Comparison of ENCODE assay signal across 8 cellular contexts in the genomic region with DNA sequence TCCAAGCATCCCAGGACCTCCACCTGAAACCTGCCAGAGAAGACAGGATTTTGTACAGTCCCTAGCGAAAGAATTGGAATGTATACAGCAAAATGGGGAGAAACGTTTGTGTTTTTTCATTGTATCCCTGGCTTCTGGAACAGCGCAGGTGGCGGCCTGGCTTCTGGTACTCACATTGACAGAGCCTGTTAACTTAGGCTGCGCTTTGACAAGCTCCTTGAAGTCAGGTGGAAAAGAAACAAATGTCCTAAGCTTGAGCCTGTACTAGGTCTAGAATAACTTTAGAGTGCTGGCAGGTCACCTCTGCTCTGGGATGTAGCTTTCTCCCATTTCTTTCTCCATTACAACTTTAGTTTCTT.
A peak's percentile ranks its signal among the peaks of the same experiment; 100 is the strongest.
DNase-seq lines count a peak whose midpoint lies in the region; ATAC-seq, FAIRE-seq and TF ChIP-seq lines count a peak whose summit lies in the region.

No MANE protein-coding gene starts in this region.

- no peak overlapping the region for H3K4me3 ChIP-seq in liver (ENCODE audit: low read depth in 1 of 3, low read length in 3 of 3)
- peak overlapping the region in 1 of 8 donors; percentile 67 for H3K4me3 ChIP-seq in spleen

- H3K4me1 ChIP-seq in liver (ENCODE audit: control insufficient read depth in 4 of 4, insufficient read depth in 4 of 4, low read length in 3 of 4) (peaks cover 2 to 24% (median 17%) of the 10 kb centered on the region in 4 donors), spleen (peaks cover 18 to 39% (median 23%) of the 10 kb centered on the region in 6 donors)

- TF ChIP-seq RAD21 in liver (IDR thresholded peaks at IDR 0.05): no peak

- ATAC-seq in HG02623 (IDR thresholded peaks at IDR 0.05; ENCODE audit: unreplicated experiment): no peak

- TF ChIP-seq CTCF in liver (IDR thresholded peaks at IDR 0.05; ENCODE audit: low read depth, low read length, missing input control) (no peak), spleen (IDR thresholded peaks at IDR 0.05 in 8 of 11, conservative IDR thresholded peaks at IDR 0.05 in 3 of 11) (no peak)

- intact Hi-C loops in spleen (cut with DNase I; ENCODE audit: low total_unique reads): loop anchor here (5.0 to 10.0 kb wide), 2 partner anchors 357 to 404 kb away; no protein-coding TSS in a partner anchor

- FAIRE-seq in GM12891 (lab: Jason Lieb, UNC): peak; percentile 59
- FAIRE-seq in HTR-8/SVneo (lab: Jason Lieb, UNC): no peak

- no peaks in the 10 kb centered on the region for H3K9me3 ChIP-seq in liver (ENCODE audit: control insufficient read depth in 4 of 4, low read length in 3 of 4)
- peaks cover 0 to 6% (median 0%) of the 10 kb centered on the region in 8 donors for H3K9me3 ChIP-seq in spleen

- WGBS in liver: 82% methylated on average over 5 of the region's 5 CpGs
- WGBS in spleen, 5 donors: 87 to 92% (median 91%) methylated on average over 5 of the region's 5 CpGs

- H3K27ac ChIP-seq in liver (ENCODE audit: low read depth in 1 of 2, low read length in 2 of 2) (peak overlapping the region; percentile 37 to 82), spleen (peak overlapping the region in 7 of 8 donors; percentile 89 to 95 (median 92))

- TF ChIP-seq POLR2A in GM12891 (IDR thresholded peaks at IDR 0.05; ENCODE audit: low read depth, low read length): no peak
- no peak for TF ChIP-seq POLR2A in spleen (IDR thresholded peaks at IDR 0.05)

- DNase-seq in GM12891 (ENCODE audit: insufficient read length, low spot score) (no peak), SK-N-DZ (ENCODE audit: low spot score) (peak; percentile 23), spleen (no peak), HTR-8/SVneo (ENCODE audit: insufficient read length, low spot score) (no peak), cerebellar nuclear complex (lab: John Stamatoyannopoulos, UW) (no peak), NCI-H1436 treated with DMSO at 0.1 percent for 48 hours (lab: John Stamatoyannopoulos, UW) (no peak)

- H3K9ac ChIP-seq in liver (ENCODE audit: low read depth in 1 of 2, low read length in 2 of 2): no peak overlapping the region

- H3K36me3 ChIP-seq in liver (ENCODE audit: control insufficient read depth in 4 of 4, insufficient read depth in 3 of 4, low read depth in 1 of 4, low read length in 3 of 4) (no peaks in the 10 kb centered on the region), spleen (no peaks in the 10 kb centered on the region)

- H3K27me3 ChIP-seq in liver (ENCODE audit: control insufficient read depth in 4 of 4, insufficient read depth in 4 of 4, low read length in 3 of 4) (no peaks in the 10 kb centered on the region), spleen (replicated peaks in 1 of 7) (no peaks in the 10 kb centered on the region)

TF ChIP-seq in GM12891, 5 proteins besides CTCF, POLR2A, EP300 and RAD21:
- TF ChIP-seq SPI1 (IDR thresholded peaks at IDR 0.05; ENCODE audit: low read depth, low read length): no peak
- TF ChIP-seq POLR2AphosphoS5 (IDR thresholded peaks at IDR 0.05; ENCODE audit: low read depth, low read length): no peak
- no peak for TF ChIP-seq POU2F2 (IDR thresholded peaks at IDR 0.05; ENCODE audit: low read depth, low read length)
- TF ChIP-seq PAX5 (IDR thresholded peaks at IDR 0.05; ENCODE audit: insufficient read depth, low read length, severe bottlenecking): no peak
- TF ChIP-seq TAF1 (IDR thresholded peaks at IDR 0.05; ENCODE audit: low read depth, low read length): no peak

TF ChIP-seq in liver, 16 proteins besides CTCF, POLR2A, EP300 and RAD21:
- TF ChIP-seq NR2F2 (IDR thresholded peaks at IDR 0.05) (no peak), SP1 (IDR thresholded peaks at IDR 0.05) (no peak), MAX (IDR thresholded peaks at IDR 0.05) (no peak), RXRA (IDR thresholded peaks at IDR 0.05) (no peak), TAF1 (conservative IDR thresholded peaks at IDR 0.05) (no peak), FOXA1 (IDR thresholded peaks at IDR 0.05) (no peak), HNF4A (conservative IDR thresholded peaks at IDR 0.05) (no peak), FOXA2 (IDR thresholded peaks at IDR 0.05) (no peak), JUND (IDR thresholded peaks at IDR 0.05) (no peak), ZBTB33 (IDR thresholded peaks at IDR 0.05) (no peak), YY1 (IDR thresholded peaks at IDR 0.05) (no peak)
- TF ChIP-seq, protein P1, sequence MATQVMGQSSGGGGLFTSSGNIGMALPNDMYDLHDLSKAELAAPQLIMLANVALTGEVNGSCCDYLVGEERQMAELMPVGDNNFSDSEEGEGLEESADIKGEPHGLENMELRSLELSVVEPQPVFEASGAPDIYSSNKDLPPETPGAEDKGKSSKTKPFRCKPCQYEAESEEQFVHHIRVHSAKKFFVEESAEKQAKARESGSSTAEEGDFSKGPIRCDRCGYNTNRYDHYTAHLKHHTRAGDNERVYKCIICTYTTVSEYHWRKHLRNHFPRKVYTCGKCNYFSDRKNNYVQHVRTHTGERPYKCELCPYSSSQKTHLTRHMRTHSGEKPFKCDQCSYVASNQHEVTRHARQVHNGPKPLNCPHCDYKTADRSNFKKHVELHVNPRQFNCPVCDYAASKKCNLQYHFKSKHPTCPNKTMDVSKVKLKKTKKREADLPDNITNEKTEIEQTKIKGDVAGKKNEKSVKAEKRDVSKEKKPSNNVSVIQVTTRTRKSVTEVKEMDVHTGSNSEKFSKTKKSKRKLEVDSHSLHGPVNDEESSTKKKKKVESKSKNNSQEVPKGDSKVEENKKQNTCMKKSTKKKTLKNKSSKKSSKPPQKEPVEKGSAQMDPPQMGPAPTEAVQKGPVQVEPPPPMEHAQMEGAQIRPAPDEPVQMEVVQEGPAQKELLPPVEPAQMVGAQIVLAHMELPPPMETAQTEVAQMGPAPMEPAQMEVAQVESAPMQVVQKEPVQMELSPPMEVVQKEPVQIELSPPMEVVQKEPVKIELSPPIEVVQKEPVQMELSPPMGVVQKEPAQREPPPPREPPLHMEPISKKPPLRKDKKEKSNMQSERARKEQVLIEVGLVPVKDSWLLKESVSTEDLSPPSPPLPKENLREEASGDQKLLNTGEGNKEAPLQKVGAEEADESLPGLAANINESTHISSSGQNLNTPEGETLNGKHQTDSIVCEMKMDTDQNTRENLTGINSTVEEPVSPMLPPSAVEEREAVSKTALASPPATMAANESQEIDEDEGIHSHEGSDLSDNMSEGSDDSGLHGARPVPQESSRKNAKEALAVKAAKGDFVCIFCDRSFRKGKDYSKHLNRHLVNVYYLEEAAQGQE (IDR thresholded peaks at IDR 0.05): no peak
TF ChIP-seq in liver: peak in this region for 0.
